In genomic region chr22:21898354-21898896, GRCh38 we compare ENCODE assay signal across 1 cellular context.
A peak's percentile ranks its signal among the peaks of the same experiment; 100 is the strongest.
TF ChIP-seq lines count a peak whose summit lies in the region.

No MANE protein-coding gene starts in this region.

TF ChIP-seq in K562, 482 proteins besides CTCF, POLR2A, EP300 and RAD21 (continued from another document):
- TF ChIP-seq RERE (CRISPR knock-in tag; IDR thresholded peaks at IDR 0.05; ENCODE audit: borderline replicate concordance): no peak
- TF ChIP-seq THRB (CRISPR knock-in tag; conservative IDR thresholded peaks at IDR 0.05): no peak
- no peak for TF ChIP-seq KAT7 (CRISPR knock-in tag; IDR thresholded peaks at IDR 0.05; ENCODE audit: borderline replicate concordance)
- no peak for TF ChIP-seq KDM1A (IDR thresholded peaks at IDR 0.05)
- no peak for TF ChIP-seq XRCC3 (IDR thresholded peaks at IDR 0.05)
- no peak for TF ChIP-seq RAD51 (IDR thresholded peaks at IDR 0.05; ENCODE audit: borderline replicate concordance, low read depth)
- no peak for TF ChIP-seq PRPF4 (IDR thresholded peaks at IDR 0.05; ENCODE audit: insufficient read depth, low read depth, low read length, poor library complexity, severe bottlenecking)
- TF ChIP-seq NCOA6 (IDR thresholded peaks at IDR 0.05): no peak
- no peak for TF ChIP-seq VEZF1 (CRISPR knock-in tag; IDR thresholded peaks at IDR 0.05)
- no peak for TF ChIP-seq XRCC4 (IDR thresholded peaks at IDR 0.05; ENCODE audit: extremely low read depth, insufficient read depth, insufficient read length)
- TF ChIP-seq RBM15 (IDR thresholded peaks at IDR 0.05; ENCODE audit: insufficient read depth, low read length): no peak
- no peak for TF ChIP-seq E2F5 (CRISPR knock-in tag; IDR thresholded peaks at IDR 0.05)
- TF ChIP-seq ZNF280A (IDR thresholded peaks at IDR 0.05; ENCODE audit: low read depth, partially characterized antibody): no peak
- TF ChIP-seq RFX5 (IDR thresholded peaks at IDR 0.05; ENCODE audit: low read depth, low read length): 0 out of 2 replicates have a peak, but pooled peaks have one; percentile 20
- TF ChIP-seq IRF9 (tag; IDR thresholded peaks at IDR 0.05): peak; percentile 50; the same call in 1 of the 2 replicates
- TF ChIP-seq MYBL2 (IDR thresholded peaks at IDR 0.05; ENCODE audit: low read depth): no peak
- no peak for TF ChIP-seq MYBL2 (CRISPR knock-in tag; IDR thresholded peaks at IDR 0.05; ENCODE audit: borderline replicate concordance)
- TF ChIP-seq ZNF668 (CRISPR knock-in tag; IDR thresholded peaks at IDR 0.05): 0 out of 2 replicates have a peak, but pooled peaks have one; percentile 65
- peak in 1 of 2 experiments; percentile 8; a peak in 1 of 4 replicates for TF ChIP-seq TBL1XR1 (IDR thresholded peaks at IDR 0.05; ENCODE audit: low read length in 2 of 2)
- no peak for TF ChIP-seq MAFK (IDR thresholded peaks at IDR 0.05; ENCODE audit: low read length)
- TF ChIP-seq ZBTB33 (CRISPR knock-in tag; IDR thresholded peaks at IDR 0.05): no peak
- 0 out of 2 replicates have a peak, but pooled peaks have one; percentile 52 for TF ChIP-seq ELF4 (CRISPR knock-in tag; IDR thresholded peaks at IDR 0.05)
- no peak for TF ChIP-seq CLOCK (CRISPR knock-in tag; IDR thresholded peaks at IDR 0.05; ENCODE audit: borderline replicate concordance)
- TF ChIP-seq CHAMP1 (IDR thresholded peaks at IDR 0.05): no peak
- TF ChIP-seq MCM2 (IDR thresholded peaks at IDR 0.05; ENCODE audit: low read depth): no peak
- TF ChIP-seq ARID4B (CRISPR knock-in tag; IDR thresholded peaks at IDR 0.05): no peak
